8 cellular contexts compared by ENCODE assay signal in genomic region chr9:121651014-121651294, GRCh38. TPM values are rescaled to one million over a fixed set of nuclear protein-coding genes. Genes with fewer than 3 reads are reported as not detected.
DNase-seq lines count a peak whose midpoint lies in the region; TF ChIP-seq lines count a peak whose summit lies in the region.

No MANE protein-coding gene starts in this region.

- peak overlapping the region; percentile 92 for H3K56ac ChIP-seq in mesendoderm (ENCODE audit: low read length)

- peak overlapping the region; percentile 96 for H3K18ac ChIP-seq in mesendoderm (ENCODE audit: low read length)

- H2BK15ac ChIP-seq in mesendoderm (replicated peaks; ENCODE audit: low read depth), result no peak overlapping the region

- H3K23ac ChIP-seq in mesendoderm (ENCODE audit: low read length), result no peak overlapping the region

- no CpG with 5 or more reads among the region's 9 CpGs for WGBS in mesendoderm (ENCODE audit: extremely low coverage, insufficient coverage, low lambda C conversion rate)

- TF ChIP-seq CTCF in astrocyte of the cerebellum (IDR thresholded peaks at IDR 0.05; ENCODE audit: low read depth, low read length, missing control alignments), result no peak

- no peak overlapping the region for H4K5ac ChIP-seq in mesendoderm (ENCODE audit: low read length)

- H3K27ac ChIP-seq in mesendoderm (ENCODE audit: low read depth, low read length), result peak overlapping the region; percentile 35
- H3K27ac ChIP-seq in substantia nigra (ENCODE audit: low read depth, low read length, poor library complexity, severe bottlenecking), result peak overlapping the region; percentile 46

- no peaks in the 10 kb centered on the region for H3K27me3 ChIP-seq in mesendoderm (ENCODE audit: insufficient read depth, low read length, poor library complexity)

- peaks cover 24% of the 10 kb centered on the region for H3K4me1 ChIP-seq in mesendoderm (ENCODE audit: control insufficient read depth, low read depth, low read length)

- peak overlapping the region; percentile 93 for H2BK120ac ChIP-seq in mesendoderm (ENCODE audit: low read depth, low read length)

- H2AK5ac ChIP-seq in mesendoderm (ENCODE audit: low read length), result no peak overlapping the region

- DNase-seq in DMS53 (lab: John Stamatoyannopoulos, UW) (peak; percentile 43), DMS53 treated with DMSO at 0.1 percent for 48 hours (lab: John Stamatoyannopoulos, UW; ENCODE audit: unreplicated experiment) (no peak), astrocyte of the cerebellum (ENCODE audit: low read depth) (no peak), mesendoderm (peak; percentile 48), substantia nigra (lab: John Stamatoyannopoulos, UW) (no peak), ACHN (no peak)
- DNase-seq in activated effector memory CD4-positive, alpha-beta T cell treated with anti-CD3 and anti-CD28 coated beads, Interleukin-2, amount 50 U/mL, for 16 hours, result no peak
- DNase-seq in activated CD4-positive, CD25-positive, alpha-beta regulatory T cell treated with anti-CD3 and anti-CD28 coated beads, Interleukin-2, amount 50 U/mL, for 72 hours, result no peak

- H3K79me1 ChIP-seq in mesendoderm (ENCODE audit: low read length), result peaks cover 24% of the 10 kb centered on the region

- peak overlapping the region; percentile 66 for H3K9ac ChIP-seq in mesendoderm (ENCODE audit: low read length)

- no peak overlapping the region for H4K8ac ChIP-seq in mesendoderm (ENCODE audit: low read depth, low read length)

- peak overlapping the region; percentile 81 for H2BK5ac ChIP-seq in mesendoderm (ENCODE audit: low read length)

- H3K4me3 ChIP-seq in astrocyte of the cerebellum (ENCODE audit: low read depth, low read length) (peak overlapping the region; percentile 50), mesendoderm (ENCODE audit: low read length) (peak overlapping the region; percentile 9)

- in situ Hi-C loops in astrocyte of the cerebellum (cut with HindIII; ENCODE audit: low sequenced_read_pairs) (no loop called here), ACHN (cut with HindIII; ENCODE audit: low pct_ligation_motif_present, low pct_unique_long_range_greater_than_20kb, low sequenced_read_pairs) (loop anchor here (25.0 kb wide), 1 partner anchor 89 kb away; no protein-coding TSS in a partner anchor)

- H3K4ac ChIP-seq in mesendoderm (ENCODE audit: low read depth, low read length), result no peak overlapping the region

- peak overlapping the region; percentile 78 for H3K4me2 ChIP-seq in mesendoderm (ENCODE audit: low read length)

- H3K79me2 ChIP-seq in mesendoderm (ENCODE audit: control insufficient read depth, insufficient read depth, low read length), result peaks cover 38% of the 10 kb centered on the region

- H3K36me3 ChIP-seq in mesendoderm (ENCODE audit: control insufficient read depth, insufficient read depth, low read length), result no peaks in the 10 kb centered on the region

RNA-seq across cellular contexts. Expression of gene DAB2IP, which starts 0.5 kb away (rescaled TPM):
- 21.8 TPM for polyA plus RNA-seq in mesendoderm (2013, experiment 1 of 2)
- polyA plus RNA-seq in mesendoderm (2013, experiment 2 of 2), result 21.4 TPM

Comparison
In these comparisons a context has a peak if more than half of its experiments do, and no peak if none do; other contexts are left out.
1. DNase-seq: peak in DMS53 (single experiment) and mesendoderm (single experiment); none in DMS53 treated with DMSO at 0.1 percent for 48 hours (single experiment), astrocyte of the cerebellum (single experiment), substantia nigra (0 of 49), activated effector memory CD4-positive, alpha-beta T cell treated with anti-CD3 and anti-CD28 coated beads, Interleukin-2, amount 50 U/mL, for 16 hours (single experiment), ACHN (single experiment) and activated CD4-positive, CD25-positive, alpha-beta regulatory T cell treated with anti-CD3 and anti-CD28 coated beads, Interleukin-2, amount 50 U/mL, for 72 hours (single experiment).